Comparison of ENCODE assay signal across 8 cellular contexts in the genomic region with DNA sequence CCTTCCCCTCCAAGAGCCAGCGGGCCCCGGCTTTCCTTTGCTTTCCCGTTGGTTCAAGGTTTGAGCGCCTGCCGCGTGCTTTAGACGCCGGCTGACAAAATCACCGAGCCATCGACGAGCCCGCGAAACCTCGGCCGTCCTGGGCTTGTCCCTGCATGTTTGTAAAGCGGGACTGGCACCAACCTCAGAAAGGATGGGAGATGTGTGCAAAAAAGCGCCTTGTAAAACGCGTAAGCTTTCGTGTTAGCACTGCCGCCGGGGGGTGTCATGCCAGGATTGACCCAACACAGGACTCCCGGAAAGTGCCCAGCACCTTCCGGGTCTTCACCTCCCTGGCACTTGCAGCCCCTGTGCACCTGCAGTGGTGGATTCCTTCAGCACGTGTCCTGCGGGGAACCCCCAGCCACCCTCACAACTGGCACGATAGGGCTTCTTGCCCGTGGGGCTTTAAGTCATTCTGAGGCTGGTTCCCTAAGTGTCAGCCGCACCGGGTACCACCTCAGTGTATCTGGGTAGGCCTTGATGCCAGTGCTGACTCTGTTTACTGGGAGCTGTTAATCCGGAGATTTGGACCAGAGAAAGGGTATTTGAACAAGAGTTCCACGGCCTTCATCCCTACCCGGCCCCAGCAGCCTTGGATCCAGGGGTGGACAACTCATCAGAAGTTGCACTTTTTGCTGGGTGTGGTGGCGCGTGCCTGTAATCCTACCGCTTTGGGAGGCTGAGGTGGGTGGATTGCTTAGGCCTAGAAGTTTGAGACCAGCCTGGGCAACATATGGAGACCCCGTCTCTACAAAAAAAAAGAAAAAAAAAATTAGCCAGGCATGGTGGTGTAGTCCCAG. TPM values are rescaled to one million over a fixed set of nuclear protein-coding genes. Genes with fewer than 3 reads are reported as not detected.
DNase-seq lines count a peak whose midpoint lies in the region; ATAC-seq, FAIRE-seq and TF ChIP-seq lines count a peak whose summit lies in the region.

No MANE protein-coding gene starts in this region.

- H3K9me3 ChIP-seq in liver (ENCODE audit: control insufficient read depth in 4 of 4, low read length in 3 of 4): no peaks in the 10 kb centered on the region

- H3K4me3 ChIP-seq in astrocyte of the cerebellum (ENCODE audit: low read depth, low read length) (peak overlapping the region; percentile 84), liver (ENCODE audit: low read depth in 1 of 3, low read length in 3 of 3) (peak overlapping the region; percentile 74 to 88 (median 78))

- FAIRE-seq in RCC 7860 (lab: Jason Lieb, UNC): no peak

- H3K27me3 ChIP-seq in liver (ENCODE audit: control insufficient read depth in 4 of 4, insufficient read depth in 4 of 4, low read length in 3 of 4): no peaks in the 10 kb centered on the region

- DNase-seq in DMS53 (lab: John Stamatoyannopoulos, UW) (peak; percentile 72), DMS53 treated with DMSO at 0.1 percent for 48 hours (lab: John Stamatoyannopoulos, UW; ENCODE audit: unreplicated experiment) (no peak), RCC 7860 (ENCODE audit: low spot score) (peak; percentile 9), astrocyte of the cerebellum (ENCODE audit: low read depth) (no peak), HK-2 (ENCODE audit: unreplicated experiment) (no peak)
- DNase-seq in stimulated activated CD8-positive, alpha-beta memory T cell treated with anti-CD3 and anti-CD28 coated beads, Interleukin-4, amount 100 ng/mL, for 48 hours: peak; percentile 68

- TF ChIP-seq CTCF in astrocyte of the cerebellum (IDR thresholded peaks at IDR 0.05; ENCODE audit: low read depth, low read length, missing control alignments) (no peak), liver (IDR thresholded peaks at IDR 0.05; ENCODE audit: low read depth, low read length, missing input control) (no peak)

- H3K27ac ChIP-seq in liver (ENCODE audit: low read depth in 1 of 2, low read length in 2 of 2): peak overlapping the region; percentile 71 to 74

- 17% methylated on average over 37 of the region's 37 CpGs for WGBS in liver

- no peaks in the 10 kb centered on the region for H3K36me3 ChIP-seq in liver (ENCODE audit: control insufficient read depth in 4 of 4, insufficient read depth in 3 of 4, low read depth in 1 of 4, low read length in 3 of 4)

- H3K9ac ChIP-seq in liver (ENCODE audit: low read depth in 1 of 2, low read length in 2 of 2): peak overlapping the region in 1 of 2 donors; percentile 63

- in situ Hi-C loops in astrocyte of the cerebellum (cut with HindIII; ENCODE audit: low sequenced_read_pairs): no loop called here

- H3K4me1 ChIP-seq in liver (ENCODE audit: control insufficient read depth in 4 of 4, insufficient read depth in 4 of 4, low read length in 3 of 4): peaks cover 6 to 31% (median 27%) of the 10 kb centered on the region in 4 donors

- no peak for ATAC-seq in HG03520 (IDR thresholded peaks at IDR 0.05; ENCODE audit: unreplicated experiment)

- no peak for TF ChIP-seq RAD21 in liver (IDR thresholded peaks at IDR 0.05)

TF ChIP-seq in liver, 16 proteins besides CTCF, POLR2A, EP300 and RAD21:
- TF ChIP-seq TAF1 (conservative IDR thresholded peaks at IDR 0.05) (no peak), HNF4A (conservative IDR thresholded peaks at IDR 0.05) (no peak), HNF4G (IDR thresholded peaks at IDR 0.05) (no peak), RXRA (IDR thresholded peaks at IDR 0.05) (no peak), FOXA1 (IDR thresholded peaks at IDR 0.05) (no peak), FOXA2 (IDR thresholded peaks at IDR 0.05) (no peak)
- TF ChIP-seq, protein P1, sequence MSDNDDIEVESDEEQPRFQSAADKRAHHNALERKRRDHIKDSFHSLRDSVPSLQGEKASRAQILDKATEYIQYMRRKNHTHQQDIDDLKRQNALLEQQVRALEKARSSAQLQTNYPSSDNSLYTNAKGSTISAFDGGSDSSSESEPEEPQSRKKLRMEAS (IDR thresholded peaks at IDR 0.05): no peak

RNA-seq across cellular contexts. Expression of a gene that starts 0.8 kb away (rescaled TPM):
- 10 to 100 TPM in 1 of 2 donors, 1 to 10 TPM in 1; 8.3 to 11.6 TPM for total RNA-seq in liver
- polyA plus RNA-seq in liver: 10 to 100 TPM; 19.3 to 67.4 TPM

RNA-seq across cellular contexts. Expression of a gene that starts 1.1 kb away (rescaled TPM):
- 10 to 100 TPM in 1 of 2 donors, 1 to 10 TPM in 1; 10.0 to 22.9 TPM for total RNA-seq in liver
- polyA plus RNA-seq in liver: 10 to 100 TPM in 1 of 2 donors, 1 to 10 TPM in 1; 3.2 to 11.4 TPM

RNA-seq across cellular contexts. Expression of a gene that starts 17.2 kb away (rescaled TPM):
- 1 to 10 TPM; 2.4 to 6.3 TPM for total RNA-seq in liver
- 1 to 10 TPM in 1 of 2 donors, under 1 TPM in 1; 0.71 to 2.0 TPM for polyA plus RNA-seq in liver

RNA-seq across cellular contexts. Expression of a gene that starts 55.2 kb away (rescaled TPM):
- 100 to 1,000 TPM in 1 of 2 donors, 10 to 100 TPM in 1; 34.2 to 117 TPM for total RNA-seq in liver
- 10 to 100 TPM; 29.3 to 75.2 TPM for polyA plus RNA-seq in liver

Comparison
In these comparisons a context has a peak if more than half of its experiments do, and no peak if none do; other contexts are left out.
1. DNase-seq: peak in DMS53 (single experiment), RCC 7860 (single experiment) and stimulated activated CD8-positive, alpha-beta memory T cell treated with anti-CD3 and anti-CD28 coated beads, Interleukin-4, amount 100 ng/mL, for 48 hours (single experiment); none in DMS53 treated with DMSO at 0.1 percent for 48 hours (single experiment), astrocyte of the cerebellum (single experiment) and HK-2 (single experiment).